Comparison of ENCODE assay signal across 9 cellular contexts in genomic region chr3:32510075-32510724, GRCh38. TPM values are rescaled to one million over a fixed set of nuclear protein-coding genes. Genes with fewer than 3 reads are reported as not detected.
DNase-seq lines count a peak whose midpoint lies in the region; ATAC-seq and TF ChIP-seq lines count a peak whose summit lies in the region.
"Had no signal": no experiment of that assay in that cellular context is flagged by ENCODE, and none has a peak within 500 bp of the region (broad histone marks: within the 10 kb centered on the region; RNA-seq: fewer than 3 reads in every experiment).

No MANE protein-coding gene starts in this region.

- no peak overlapping the region for H3K27ac ChIP-seq in prostate gland
- H3K27ac ChIP-seq: epithelial cell of prostate had no signal

- DNase-seq in ELF-1 (ENCODE audit: low read depth, low spot score) (peak; percentile 70), LHCN-M2 (ENCODE audit: low read depth) (peak; percentile 70), SK-MEL-5 (ENCODE audit: low read depth, low spot score) (peak; percentile 86), head of caudate nucleus (peak; percentile 44 to 90 (median 78)), prostate gland (ENCODE audit: low spot score) (peak; percentile 58), posterior vena cava (ENCODE audit: low spot score) (no peak)

- intact Hi-C loops in head of caudate nucleus (cut with DNase I) (loop anchor here (5.0 kb wide), 1 partner anchor 152 kb away; no protein-coding TSS in a partner anchor), prostate gland (cut with DNase I) (no loop called here), posterior vena cava (cut with DNase I) (loop anchor here in 1 of 2 donors (1.0 to 10.0 kb wide), 2 partner anchors 22 to 155 kb away; no protein-coding TSS in a partner anchor)

- ATAC-seq in GM21717 (IDR thresholded peaks at IDR 0.05; ENCODE audit: unreplicated experiment) = peak; percentile 77

- peak overlapping the region; percentile 47 for H3K27ac Mint-ChIP-seq in activated naive CD4-positive, alpha-beta T cell treated with anti-CD3 and anti-CD28 coated beads, Interleukin-2, amount 50 U/mL, for 24 hours

- H3K27me3 Mint-ChIP-seq in activated naive CD4-positive, alpha-beta T cell treated with anti-CD3 and anti-CD28 coated beads, Interleukin-2, amount 50 U/mL, for 24 hours = no peaks in the 10 kb centered on the region

- no peaks in the 10 kb centered on the region for H3K27me3 ChIP-seq in prostate gland (replicated peaks; ENCODE audit: insufficient read depth)

- H3K4me3 Mint-ChIP-seq in activated naive CD4-positive, alpha-beta T cell treated with anti-CD3 and anti-CD28 coated beads, Interleukin-2, amount 50 U/mL, for 24 hours = no peak overlapping the region

- in situ Hi-C loops in SK-MEL-5 (cut with HindIII; ENCODE audit: low pct_unique_long_range_greater_than_20kb, low sequenced_read_pairs) = no loop called here

- H3K36me3 Mint-ChIP-seq in activated naive CD4-positive, alpha-beta T cell treated with anti-CD3 and anti-CD28 coated beads, Interleukin-2, amount 50 U/mL, for 24 hours = no peaks in the 10 kb centered on the region

- no peak overlapping the region for H3K4me3 ChIP-seq in prostate gland

- no peaks in the 10 kb centered on the region for H3K4me1 Mint-ChIP-seq in activated naive CD4-positive, alpha-beta T cell treated with anti-CD3 and anti-CD28 coated beads, Interleukin-2, amount 50 U/mL, for 24 hours

- no peaks in the 10 kb centered on the region for H3K4me1 ChIP-seq in prostate gland (replicated peaks)

- H3K9me3 ChIP-seq in prostate gland = no peaks in the 10 kb centered on the region

- TF ChIP-seq POLR2A in prostate gland (IDR thresholded peaks at IDR 0.05) = no peak

- peak; percentile 43 to 86 (median 69) for TF ChIP-seq CTCF in prostate gland (IDR thresholded peaks at IDR 0.05)

- H3K9me3 Mint-ChIP-seq in activated naive CD4-positive, alpha-beta T cell treated with anti-CD3 and anti-CD28 coated beads, Interleukin-2, amount 50 U/mL, for 24 hours = no peaks in the 10 kb centered on the region

- 30% methylated on average over 3 of the region's 3 CpGs for WGBS in prostate gland

- H3K36me3 ChIP-seq in prostate gland = no peaks in the 10 kb centered on the region

RNA-seq across cellular contexts. Expression of gene CMTM6, which starts 7.5 kb away (rescaled TPM):
- total RNA-seq in LHCN-M2 (2014; rRNA removed) = 80.6 and 93.1 TPM in 2 replicates
- polyA plus RNA-seq in LHCN-M2 (2012) = 18.7 TPM
- total RNA-seq in SK-MEL-5 (2014; rRNA removed; shearing (Covaris generic)) = 78.7 and 81.7 TPM in 2 replicates
- polyA plus RNA-seq in SK-MEL-5 (2015; cell fraction: cytosol; rRNA removed) = 56.2 and 75.3 TPM in 2 replicates
- polyA plus RNA-seq in SK-MEL-5 (2015; cell fraction: nucleus; rRNA removed) = 14.6 and 16.3 TPM in 2 replicates
- total RNA-seq in prostate gland = 100 to 1,000 TPM in 1 of 2 donors, 10 to 100 TPM in 1; 79.8 to 237 TPM
- 10 to 100 TPM; 31.7 to 32.0 TPM for total RNA-seq in posterior vena cava
